In the genomic region with DNA sequence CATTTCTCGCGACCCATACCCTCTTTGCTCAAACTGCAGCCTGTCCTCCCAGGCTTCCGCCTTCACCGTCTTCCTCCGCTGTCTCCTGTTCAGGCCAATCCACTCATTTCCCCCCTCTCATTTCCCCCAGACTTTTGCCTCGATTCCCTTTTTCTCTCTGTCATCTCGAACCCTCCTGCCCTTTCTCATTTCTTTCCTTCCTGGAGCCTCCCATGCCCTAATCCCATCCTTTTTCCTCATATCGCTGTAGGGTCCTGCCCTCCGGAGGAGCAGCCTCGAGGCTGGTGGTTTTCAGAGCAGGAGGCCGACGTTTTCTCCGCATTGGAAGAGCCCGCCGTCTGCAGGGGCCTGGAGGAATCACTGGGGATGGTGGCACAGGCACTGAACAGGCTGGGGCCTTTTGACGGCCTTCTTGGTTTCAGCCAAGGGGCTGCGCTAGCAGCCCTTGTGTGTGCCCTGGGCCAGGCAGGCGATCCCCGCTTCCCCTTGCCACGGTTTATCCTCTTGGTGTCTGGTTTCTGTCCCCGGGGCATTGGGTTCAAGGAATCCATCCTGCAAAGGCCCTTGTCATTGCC, we compare ENCODE assay signal across 8 cellular contexts. TPM values are rescaled to one million over a fixed set of nuclear protein-coding genes. Genes with fewer than 3 reads are reported as not detected.
DNase-seq lines count a peak whose midpoint lies in the region; ATAC-seq and TF ChIP-seq lines count a peak whose summit lies in the region.

No MANE protein-coding gene starts in this region.

- H3K27ac ChIP-seq in iPS-20b (ENCODE audit: low read length): no peak overlapping the region

- TF ChIP-seq CTCF in CD14-positive monocyte (IDR thresholded peaks at IDR 0.05): no peak

- intact Hi-C loops in CD14-positive monocyte (cut with micrococcal nuclease): no loop called here

- H3K4me3 Mint-ChIP-seq in CD14-positive monocyte: peak overlapping the region; percentile 89 to 96
- H3K4me3 Mint-ChIP-seq in stimulated activated effector memory CD8-positive, alpha-beta T cell treated with anti-CD3 and anti-CD28 coated beads, Interleukin-12 subunit alpha, Interleukin-12 subunit beta, amount 100 ng/mL, for 72 hours: peak overlapping the region; percentile 96

- H3K27me3 ChIP-seq in adipocyte (replicated peaks; ENCODE audit: control insufficient read depth, insufficient read depth, low read length) (no peaks in the 10 kb centered on the region), iPS-20b (ENCODE audit: insufficient read depth, low read length) (peaks cover 2% of the 10 kb centered on the region)

- peak overlapping the region; percentile 93 for H3K9ac ChIP-seq in adipocyte (ENCODE audit: low read length)
- H3K9ac ChIP-seq in iPS-20b (ENCODE audit: low read depth, low read length): peak overlapping the region; percentile 78

- H3K36me3 ChIP-seq in adipocyte (ENCODE audit: control insufficient read depth, insufficient read depth, low read length, severe bottlenecking): peaks cover 15% of the 10 kb centered on the region
- H3K36me3 ChIP-seq in iPS-20b (ENCODE audit: insufficient read depth, low read depth, low read length): peaks cover 15% of the 10 kb centered on the region

- in situ Hi-C loops in KBM-7 (cut with MboI; ENCODE audit: low pct_unique_long_range_greater_than_20kb, low sequenced_read_pairs): no loop called here

- H3K36me3 Mint-ChIP-seq in CD14-positive monocyte: peaks cover 24 to 36% of the 10 kb centered on the region in 2 donors
- peaks cover 68% of the 10 kb centered on the region for H3K36me3 Mint-ChIP-seq in stimulated activated effector memory CD8-positive, alpha-beta T cell treated with anti-CD3 and anti-CD28 coated beads, Interleukin-12 subunit alpha, Interleukin-12 subunit beta, amount 100 ng/mL, for 72 hours

- H3K27me3 Mint-ChIP-seq in CD14-positive monocyte (ENCODE audit: low read depth in 3 of 3): peaks cover 4 to 8% (median 6%) of the 10 kb centered on the region in 3 donors

- H3K9me3 ChIP-seq in adipocyte (ENCODE audit: control insufficient read depth, low read length): no peaks in the 10 kb centered on the region
- no peaks in the 10 kb centered on the region for H3K9me3 ChIP-seq in iPS-20b (ENCODE audit: insufficient read depth, low read depth, low read length)

- H3K9me3 Mint-ChIP-seq in CD14-positive monocyte: peaks cover 0 to 2% (median 0%) of the 10 kb centered on the region in 7 donors
- H3K9me3 Mint-ChIP-seq in stimulated activated effector memory CD8-positive, alpha-beta T cell treated with anti-CD3 and anti-CD28 coated beads, Interleukin-12 subunit alpha, Interleukin-12 subunit beta, amount 100 ng/mL, for 72 hours: no peaks in the 10 kb centered on the region

- no peak for ATAC-seq in stimulated activated effector memory CD8-positive, alpha-beta T cell treated with anti-CD3 and anti-CD28 coated beads, Interleukin-12 subunit alpha, Interleukin-12 subunit beta, amount 100 ng/mL, for 72 hours
- ATAC-seq in GM19395 (IDR thresholded peaks at IDR 0.05; ENCODE audit: unreplicated experiment) (no peak), HG03159 (IDR thresholded peaks at IDR 0.05; ENCODE audit: unreplicated experiment) (no peak)

- H3K4me1 Mint-ChIP-seq in CD14-positive monocyte: peaks cover 15% of the 10 kb centered on the region
- H3K4me1 Mint-ChIP-seq in stimulated activated effector memory CD8-positive, alpha-beta T cell treated with anti-CD3 and anti-CD28 coated beads, Interleukin-12 subunit alpha, Interleukin-12 subunit beta, amount 100 ng/mL, for 72 hours: peaks cover 29% of the 10 kb centered on the region

- H3K4me3 ChIP-seq in adipocyte (ENCODE audit: low read length) (peak overlapping the region; percentile 88), iPS-20b (ENCODE audit: low read length) (peak overlapping the region; percentile 78)

- DNase-seq in CD14-positive monocyte (ENCODE audit: low spot score) (no peak), KBM-7 (peak; percentile 45), adipocyte (ENCODE audit: low read depth) (peak; percentile 77), NK-92 (lab: John Stamatoyannopoulos, UW; ENCODE audit: unreplicated experiment) (no peak)
- DNase-seq in stimulated activated effector memory CD8-positive, alpha-beta T cell treated with anti-CD3 and anti-CD28 coated beads, Interleukin-12 subunit alpha, Interleukin-12 subunit beta, amount 100 ng/mL, for 72 hours (ENCODE audit: low spot score in 2 of 2): no peak

- peaks cover 37% of the 10 kb centered on the region for H3K4me1 ChIP-seq in adipocyte (ENCODE audit: control insufficient read depth, insufficient read depth, low read length)
- no peaks in the 10 kb centered on the region for H3K4me1 ChIP-seq in iPS-20b (ENCODE audit: insufficient read depth, low read length)

- H3K27ac Mint-ChIP-seq in CD14-positive monocyte: peak overlapping the region; percentile 76 to 98 (median 95)
- peak overlapping the region; percentile 97 for H3K27ac Mint-ChIP-seq in stimulated activated effector memory CD8-positive, alpha-beta T cell treated with anti-CD3 and anti-CD28 coated beads, Interleukin-12 subunit alpha, Interleukin-12 subunit beta, amount 100 ng/mL, for 72 hours

RNA-seq across cellular contexts. Expression of gene OVCA2, which starts 0.6 kb away (rescaled TPM):
- 10 to 100 TPM; 69.1 to 94.9 TPM for polyA plus RNA-seq in CD14-positive monocyte

RNA-seq across cellular contexts. Expression of gene HIC1, which starts 12.5 kb away (rescaled TPM):
- under 1 TPM; 0.13 to 0.30 TPM for polyA plus RNA-seq in CD14-positive monocyte

RNA-seq across cellular contexts. Expression of gene DPH1, which starts 12.5 kb away (rescaled TPM):
- polyA plus RNA-seq in CD14-positive monocyte: 1 to 10 TPM; 7.5 to 9.3 TPM

RNA-seq across cellular contexts. Expression of gene RTN4RL1, which starts 17.3 kb away (rescaled TPM):
- polyA plus RNA-seq in CD14-positive monocyte: under 1 TPM; 0.11 to 0.29 TPM

Comparison
In these comparisons a context has a peak if more than half of its experiments do, and no peak if none do; other contexts are left out.
1. DNase-seq: peak in KBM-7 (single experiment) and adipocyte (single experiment); none in CD14-positive monocyte (single experiment), stimulated activated effector memory CD8-positive, alpha-beta T cell treated with anti-CD3 and anti-CD28 coated beads, Interleukin-12 subunit alpha, Interleukin-12 subunit beta, amount 100 ng/mL, for 72 hours (0 of 2) and NK-92 (single experiment).